1 cellular context compared by ENCODE assay signal in genomic region chr2:194327196-194327888, GRCh38.
TF ChIP-seq lines count a peak whose summit lies in the region.

No MANE protein-coding gene starts in this region.

TF ChIP-seq in HepG2, 621 proteins besides CTCF, POLR2A, EP300 and RAD21 (continued from another document):
- TF ChIP-seq ZBTB43 (CRISPR knock-in tag; conservative IDR thresholded peaks at IDR 0.05) (no peak), SMYD3 (CRISPR knock-in tag; IDR thresholded peaks at IDR 0.05) (no peak), THAP11 (CRISPR knock-in tag; IDR thresholded peaks at IDR 0.05) (no peak), PHF20 (CRISPR knock-in tag; IDR thresholded peaks at IDR 0.05) (no peak), ZNF710 (CRISPR knock-in tag; IDR thresholded peaks at IDR 0.05; ENCODE audit: borderline replicate concordance) (no peak)
